In genomic region chr2:20129320-20130274, GRCh38 we compare ENCODE assay signal across 20 cellular contexts.
A peak's percentile ranks its signal among the peaks of the same experiment; 100 is the strongest.
DNase-seq lines count a peak whose midpoint lies in the region; ATAC-seq and TF ChIP-seq lines count a peak whose summit lies in the region.
"Had no signal": no experiment of that assay in that cellular context is flagged by ENCODE, and none has a peak within 500 bp of the region (broad histone marks: within the 10 kb centered on the region; RNA-seq: fewer than 3 reads in every experiment).

No MANE protein-coding gene starts in this region.

- whole genome bisulfite sequencing in endodermal cell (ENCODE audit: insufficient coverage in 1 of 2, insufficient read length in 1 of 2), 2 experiments: 89 to 100% methylated on average over 2 to 12 of the region's 12 CpGs

- H3K36me3 ChIP-seq in Peyer's patch (no peaks in the 10 kb centered on the region), endodermal cell (ENCODE audit: control insufficient read depth, insufficient read depth, low read length) (no peaks in the 10 kb centered on the region)
- H3K36me3 ChIP-seq: brain microvascular endothelial cell, gastroesophageal sphincter, left ventricle myocardium inferior had no signal

- TF ChIP-seq CTCF in Peyer's patch (IDR thresholded peaks at IDR 0.05): no peak
- no peak for TF ChIP-seq CTCF in endodermal cell (conservative IDR thresholded peaks at IDR 0.05)

- H3K4me1 ChIP-seq in Peyer's patch: peaks cover 0 to 19% (median 0%) of the 10 kb centered on the region in 4 donors
- no peaks in the 10 kb centered on the region for H3K4me1 ChIP-seq in endodermal cell (ENCODE audit: control insufficient read depth, insufficient read depth, low read length)
- H3K4me1 ChIP-seq: gastroesophageal sphincter had no signal

- H3K4me1 Mint-ChIP-seq in endodermal cell: no peaks in the 10 kb centered on the region

- ATAC-seq in GM19452 (IDR thresholded peaks at IDR 0.05; ENCODE audit: unreplicated experiment) (no peak), HG03378 (IDR thresholded peaks at IDR 0.05; ENCODE audit: unreplicated experiment) (no peak)
- ATAC-seq: gastroesophageal sphincter; HCT116; naive thymus-derived CD4-positive, alpha-beta T cell had no signal

- peak overlapping the region in 3 of 4 donors; percentile 63 to 95 (median 85) for H3K27ac ChIP-seq in Peyer's patch
- no peak overlapping the region for H3K27ac ChIP-seq in endodermal cell (ENCODE audit: low read depth, low read length)
- H3K27ac ChIP-seq: brain microvascular endothelial cell, gastroesophageal sphincter, left ventricle myocardium inferior, RWPE1 had no signal

- peak; percentile 9 to 19 for TF ChIP-seq POLR2A in Peyer's patch (IDR thresholded peaks at IDR 0.05)

- no peaks in the 10 kb centered on the region for H3K9me3 ChIP-seq in Peyer's patch
- H3K9me3 ChIP-seq in endodermal cell (ENCODE audit: control insufficient read depth, low read length): no peaks in the 10 kb centered on the region
- H3K9me3 ChIP-seq: gastroesophageal sphincter, left ventricle myocardium inferior had no signal

- H3K36me3 Mint-ChIP-seq in endodermal cell (ENCODE audit: low read depth): no peaks in the 10 kb centered on the region
- H3K36me3 Mint-ChIP-seq: activated CD4-positive, alpha-beta memory T cell treated with anti-CD3 and anti-CD28 coated beads for 36 hours; activated naive CD8-positive, alpha-beta T cell; naive thymus-derived CD4-positive, alpha-beta T cell had no signal

- H3K27me3 Mint-ChIP-seq in endodermal cell (ENCODE audit: insufficient read depth): peaks cover 14% of the 10 kb centered on the region

- H3K4me3 ChIP-seq in Peyer's patch (no peak overlapping the region), endodermal cell (ENCODE audit: low read length) (no peak overlapping the region)
- H3K4me3 ChIP-seq: gastroesophageal sphincter, left ventricle myocardium inferior had no signal

- no peak overlapping the region for H3K4me3 Mint-ChIP-seq in endodermal cell
- H3K4me3 Mint-ChIP-seq: activated CD4-positive, alpha-beta memory T cell treated with anti-CD3 and anti-CD28 coated beads for 36 hours; activated naive CD8-positive, alpha-beta T cell; activated T-cell treated with anti-CD3 and anti-CD28 coated beads, Interleukin-2, amount 50 U/mL, for 24 hours; naive thymus-derived CD4-positive, alpha-beta T cell had no signal

- H3K9me3 Mint-ChIP-seq in endodermal cell: no peaks in the 10 kb centered on the region
- H3K9me3 Mint-ChIP-seq: activated CD4-positive, alpha-beta memory T cell treated with anti-CD3 and anti-CD28 coated beads for 36 hours; activated T-cell treated with anti-CD3 and anti-CD28 coated beads, Interleukin-2, amount 50 U/mL, for 24 hours had no signal

- no peak overlapping the region for H3K27ac Mint-ChIP-seq in endodermal cell
- H3K27ac Mint-ChIP-seq: activated CD4-positive, alpha-beta memory T cell treated with anti-CD3 and anti-CD28 coated beads for 36 hours; activated naive CD8-positive, alpha-beta T cell; activated T-cell treated with anti-CD3 and anti-CD28 coated beads, Interleukin-2, amount 50 U/mL, for 24 hours had no signal

- no peaks in the 10 kb centered on the region for H3K27me3 ChIP-seq in Peyer's patch
- H3K27me3 ChIP-seq in endodermal cell (ENCODE audit: control insufficient read depth, insufficient read depth, low read length, poor library complexity, severe bottlenecking): peaks cover 6% of the 10 kb centered on the region
- H3K27me3 ChIP-seq: brain microvascular endothelial cell, gastroesophageal sphincter had no signal

- DNase-seq in COLO668 (lab: John Stamatoyannopoulos, UW; ENCODE audit: unreplicated experiment) (peak; percentile 78), NCI-H187 (lab: John Stamatoyannopoulos, UW) (peak; percentile 54 to 75), Peyer's patch (peak in 2 of 3 donors; percentile 77 to 82), mucosa of gallbladder (ENCODE audit: low spot score) (peak; percentile 81), endodermal cell (no peak), amygdala (lab: John Stamatoyannopoulos, UW) (no peak)
- DNase-seq: activated CD4-positive, alpha-beta memory T cell treated with anti-CD3 and anti-CD28 coated beads for 36 hours; activated T-cell treated with anti-CD3 and anti-CD28 coated beads, Interleukin-2, amount 50 U/mL, for 24 hours; brain microvascular endothelial cell; dermis blood vessel endothelial cell; left ventricle myocardium inferior; naive thymus-derived CD4-positive, alpha-beta T cell; NK-92 treated with Interleukin-12 subunit alpha and Interleukin-12 subunit beta, amount 100 ng/mL, for 24 hours; stimulated activated naive CD4-positive, alpha-beta T cell treated with Interleukin-2 at 50 U/mL for 16 hours had no signal

- no peak overlapping the region for H3K9ac ChIP-seq in endodermal cell (ENCODE audit: extremely low read depth, low read length, poor library complexity, severe bottlenecking)

Comparison
In these comparisons a context has a peak if more than half of its experiments do, and no peak if none do; other contexts are left out.
1. DNase-seq: peak in COLO668 (single experiment), NCI-H187 (2 of 2), Peyer's patch (2 of 3) and mucosa of gallbladder (single experiment); none in endodermal cell (single experiment) and amygdala (0 of 56).